Comparison of ENCODE assay signal across 25 cellular contexts in genomic region chr22:43833286-43834240, GRCh38. TPM values are rescaled to one million over a fixed set of nuclear protein-coding genes. Genes with fewer than 3 reads are reported as not detected.
"Had no signal": no experiment of that assay in that cellular context is flagged by ENCODE, and none has a peak within 500 bp of the region (broad histone marks: within the 10 kb centered on the region; RNA-seq: fewer than 3 reads in every experiment).

No MANE protein-coding gene starts in this region.

- ATAC-seq: activated T-helper 17 cell treated with anti-CD3 and anti-CD28 coated beads, Interleukin-2, amount 50 U/mL, for 72 hours; left colon; WTC11 had no signal

- H3K4me1 Mint-ChIP-seq: activated naive CD8-positive, alpha-beta T cell treated with anti-CD3 and anti-CD28 coated beads for 36 hours; activated T-helper 17 cell treated with anti-CD3 and anti-CD28 coated beads, Interleukin-2, amount 50 U/mL, for 72 hours; natural killer cell had no signal

- H3K36me3 ChIP-seq: esophagus muscularis mucosa, neutrophil, SJCRH30, upper lobe of left lung had no signal

- H3K27me3 ChIP-seq: neutrophil, upper lobe of left lung had no signal

- H3K79me2 ChIP-seq: parathyroid adenoma had no signal

- H3K36me3 Mint-ChIP-seq: activated naive CD8-positive, alpha-beta T cell treated with anti-CD3 and anti-CD28 coated beads for 36 hours; natural killer cell had no signal

- DNase-seq: activated CD8-positive, alpha-beta memory T cell treated with anti-CD3 and anti-CD28 coated beads for 24 hours; activated CD8-positive, alpha-beta memory T cell treated with anti-CD3 and anti-CD28 coated beads, Interleukin-2, amount 50 U/mL, for 4 hours; activated naive CD8-positive, alpha-beta T cell treated with anti-CD3 and anti-CD28 coated beads for 36 hours; activated T-cell treated with anti-CD3 and anti-CD28 coated beads, Interleukin-2, amount 50 U/mL, for 24 hours; effector CD8-positive, alpha-beta T cell; head of caudate nucleus; left colon; natural killer cell; SJCRH30; stimulated activated CD4-positive, alpha-beta T cell treated with anti-CD3 and anti-CD28 coated beads, Interleukin-4, amount 100 ng/mL, for 4 hours; stimulated activated naive CD8-positive, alpha-beta T cell treated with anti-CD3 and anti-CD28 coated beads, Interleukin-15, Interleukin-2, amounts not matched to agents 100 U/mL and 50 U/mL, for 24 hours; T-helper 9 cell; upper lobe of left lung had no signal

- H3K9ac ChIP-seq: parathyroid adenoma had no signal

- H3K9me3 ChIP-seq: esophagus muscularis mucosa, neutrophil, SJCRH30, upper lobe of left lung had no signal

- H3K4me3 Mint-ChIP-seq: activated naive CD8-positive, alpha-beta T cell treated with anti-CD3 and anti-CD28 coated beads for 36 hours; activated T-cell treated with anti-CD3 and anti-CD28 coated beads, Interleukin-2, amount 50 U/mL, for 24 hours; activated T-helper 17 cell treated with anti-CD3 and anti-CD28 coated beads, Interleukin-2, amount 50 U/mL, for 72 hours; dendritic cell treated with granulocyte-macrophage colony-stimulating factor and Interleukin-4, amounts not matched to agents 40 ng/mL and 50 ng/mL, for 4 days; natural killer cell; WTC11 had no signal

- H3K4me3 ChIP-seq: esophagus muscularis mucosa, SJCRH30, upper lobe of left lung had no signal

- H3K9me3 Mint-ChIP-seq: activated naive CD8-positive, alpha-beta T cell treated with anti-CD3 and anti-CD28 coated beads for 36 hours; activated T-cell treated with anti-CD3 and anti-CD28 coated beads, Interleukin-2, amount 50 U/mL, for 24 hours; activated T-helper 17 cell treated with anti-CD3 and anti-CD28 coated beads, Interleukin-2, amount 50 U/mL, for 72 hours; dendritic cell treated with granulocyte-macrophage colony-stimulating factor and Interleukin-4, amounts not matched to agents 40 ng/mL and 50 ng/mL, for 4 days; natural killer cell; WTC11 had no signal

- H3K4me1 ChIP-seq: parathyroid adenoma, SJCRH30 had no signal

- H3K27ac Mint-ChIP-seq: activated naive CD8-positive, alpha-beta T cell treated with anti-CD3 and anti-CD28 coated beads for 36 hours; activated T-cell treated with anti-CD3 and anti-CD28 coated beads, Interleukin-2, amount 50 U/mL, for 24 hours; activated T-helper 17 cell treated with anti-CD3 and anti-CD28 coated beads, Interleukin-2, amount 50 U/mL, for 72 hours; dendritic cell treated with granulocyte-macrophage colony-stimulating factor and Interleukin-4, amounts not matched to agents 40 ng/mL and 50 ng/mL, for 4 days; natural killer cell; WTC11 had no signal

- H3K27ac ChIP-seq: esophagus muscularis mucosa, neutrophil, parathyroid adenoma, SJCRH30, upper lobe of left lung had no signal

- H2AFZ ChIP-seq: parathyroid adenoma had no signal

RNA-seq across cellular contexts. Expression of gene EFCAB6, which starts 21.5 kb away (rescaled TPM):
- total RNA-seq: SJCRH30; T-helper 1 cell treated with Interleukin-12 subunit alpha and Interleukin-12 subunit beta and Interleukin-4 antibody, amounts not matched to agents 30 ng/mL and 1 ng/mL, for 36 hours had no signal

RNA-seq across cellular contexts. Expression of gene SULT4A1, which starts 28.8 kb away (rescaled TPM):
- total RNA-seq: endothelial cell of umbilical vein; lung microvascular endothelial cell; natural killer cell; SJCRH30; T-helper 1 cell treated with Interleukin-12 subunit alpha and Interleukin-12 subunit beta and Interleukin-4 antibody, amounts not matched to agents 30 ng/mL and 1 ng/mL, for 36 hours; upper lobe of left lung had no signal

RNA-seq across cellular contexts. Expression of gene PNPLA5, which starts 58.2 kb away (rescaled TPM):
- total RNA-seq: activated naive CD8-positive, alpha-beta T cell treated with anti-CD3 and anti-CD28 coated beads for 36 hours; activated T-helper 17 cell treated with anti-CD3 and anti-CD28 coated beads, Interleukin-2, amount 50 U/mL, for 72 hours; bronchial epithelial cell; cerebellum; endothelial cell of umbilical vein; esophagus muscularis mucosa; left colon; lung microvascular endothelial cell; natural killer cell; SJCRH30; subcutaneous adipose tissue; T-helper 1 cell treated with Interleukin-12 subunit alpha and Interleukin-12 subunit beta and Interleukin-4 antibody, amounts not matched to agents 30 ng/mL and 1 ng/mL, for 36 hours; upper lobe of left lung had no signal
- polyA plus RNA-seq: endothelial cell of umbilical vein had no signal
